Comparison of ENCODE assay signal across 1 cellular context in the genomic region with DNA sequence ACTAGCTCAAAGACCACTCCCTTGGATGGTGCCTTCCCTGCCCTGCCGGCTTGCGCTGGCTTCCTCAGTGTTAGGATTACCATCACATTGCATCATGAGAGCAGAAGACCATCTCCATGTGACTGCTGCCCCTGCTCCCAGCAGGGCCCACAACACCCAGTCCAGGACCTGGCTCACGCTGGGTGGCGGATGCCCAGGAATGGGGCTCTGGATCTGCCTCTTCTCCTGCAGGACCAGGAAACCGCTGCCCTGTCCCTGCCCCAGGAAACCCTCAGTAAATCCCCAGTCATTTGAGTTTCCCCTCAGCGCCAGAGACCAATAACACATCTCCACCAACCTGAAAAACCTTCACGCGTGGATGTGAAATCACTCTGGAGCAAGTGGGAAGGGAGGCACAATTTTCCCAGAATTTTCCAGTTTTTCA.
TF ChIP-seq lines count a peak whose summit lies in the region.

No MANE protein-coding gene starts in this region.

TF ChIP-seq in HCT116, 20 proteins besides CTCF, POLR2A, EP300 and RAD21:
- TF ChIP-seq FOSL1 (IDR thresholded peaks at IDR 0.05; ENCODE audit: low read depth) (no peak), JUND (IDR thresholded peaks at IDR 0.05) (no peak), SP1 (IDR thresholded peaks at IDR 0.05; ENCODE audit: low read depth) (no peak), ZFX (IDR thresholded peaks at IDR 0.05) (no peak), SRF (IDR thresholded peaks at IDR 0.05; ENCODE audit: low read depth) (no peak), ELF1 (IDR thresholded peaks at IDR 0.05; ENCODE audit: borderline replicate concordance, low read depth) (no peak), POLR2AphosphoS5 (IDR thresholded peaks at IDR 0.05; ENCODE audit: low read depth, low read length) (no peak), EGR1 (IDR thresholded peaks at IDR 0.05; ENCODE audit: low read depth) (no peak), ZBTB33 (IDR thresholded peaks at IDR 0.05; ENCODE audit: extremely low read depth, insufficient replicate concordance, low read length) (no peak), EZH2 (IDR thresholded peaks at IDR 0.05) (no peak), CBX3 (IDR thresholded peaks at IDR 0.05; ENCODE audit: low read depth) (no peak), MAX (IDR thresholded peaks at IDR 0.05) (no peak), ZNF274 (IDR thresholded peaks at IDR 0.05; ENCODE audit: low read depth, low read length) (no peak), CEBPB (IDR thresholded peaks at IDR 0.05; ENCODE audit: low read depth) (no peak), YY1 (IDR thresholded peaks at IDR 0.05; ENCODE audit: extremely low read depth, insufficient replicate concordance, low read depth, low read length) (no peak)
- TF ChIP-seq, protein P1, sequence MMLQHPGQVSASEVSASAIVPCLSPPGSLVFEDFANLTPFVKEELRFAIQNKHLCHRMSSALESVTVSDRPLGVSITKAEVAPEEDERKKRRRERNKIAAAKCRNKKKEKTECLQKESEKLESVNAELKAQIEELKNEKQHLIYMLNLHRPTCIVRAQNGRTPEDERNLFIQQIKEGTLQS (IDR thresholded peaks at IDR 0.05) = no peak
- TF ChIP-seq, protein P2, sequence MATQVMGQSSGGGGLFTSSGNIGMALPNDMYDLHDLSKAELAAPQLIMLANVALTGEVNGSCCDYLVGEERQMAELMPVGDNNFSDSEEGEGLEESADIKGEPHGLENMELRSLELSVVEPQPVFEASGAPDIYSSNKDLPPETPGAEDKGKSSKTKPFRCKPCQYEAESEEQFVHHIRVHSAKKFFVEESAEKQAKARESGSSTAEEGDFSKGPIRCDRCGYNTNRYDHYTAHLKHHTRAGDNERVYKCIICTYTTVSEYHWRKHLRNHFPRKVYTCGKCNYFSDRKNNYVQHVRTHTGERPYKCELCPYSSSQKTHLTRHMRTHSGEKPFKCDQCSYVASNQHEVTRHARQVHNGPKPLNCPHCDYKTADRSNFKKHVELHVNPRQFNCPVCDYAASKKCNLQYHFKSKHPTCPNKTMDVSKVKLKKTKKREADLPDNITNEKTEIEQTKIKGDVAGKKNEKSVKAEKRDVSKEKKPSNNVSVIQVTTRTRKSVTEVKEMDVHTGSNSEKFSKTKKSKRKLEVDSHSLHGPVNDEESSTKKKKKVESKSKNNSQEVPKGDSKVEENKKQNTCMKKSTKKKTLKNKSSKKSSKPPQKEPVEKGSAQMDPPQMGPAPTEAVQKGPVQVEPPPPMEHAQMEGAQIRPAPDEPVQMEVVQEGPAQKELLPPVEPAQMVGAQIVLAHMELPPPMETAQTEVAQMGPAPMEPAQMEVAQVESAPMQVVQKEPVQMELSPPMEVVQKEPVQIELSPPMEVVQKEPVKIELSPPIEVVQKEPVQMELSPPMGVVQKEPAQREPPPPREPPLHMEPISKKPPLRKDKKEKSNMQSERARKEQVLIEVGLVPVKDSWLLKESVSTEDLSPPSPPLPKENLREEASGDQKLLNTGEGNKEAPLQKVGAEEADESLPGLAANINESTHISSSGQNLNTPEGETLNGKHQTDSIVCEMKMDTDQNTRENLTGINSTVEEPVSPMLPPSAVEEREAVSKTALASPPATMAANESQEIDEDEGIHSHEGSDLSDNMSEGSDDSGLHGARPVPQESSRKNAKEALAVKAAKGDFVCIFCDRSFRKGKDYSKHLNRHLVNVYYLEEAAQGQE (IDR thresholded peaks at IDR 0.05; ENCODE audit: low read depth) = no peak
